ENCODE assay signal across 31 cellular contexts in genomic region chr20:49918446-49918845, GRCh38.
"Had no signal": no experiment of that assay in that cellular context is flagged by ENCODE, and none has a peak within 500 bp of the region (broad histone marks: within the 10 kb centered on the region; RNA-seq: fewer than 3 reads in every experiment).

No MANE protein-coding gene starts in this region.

- FAIRE-seq: astrocyte, bronchial epithelial cell had no signal

- H3K9me3 ChIP-seq: esophagus muscularis mucosa, gastroesophageal sphincter had no signal

- H3K4me3 Mint-ChIP-seq: activated CD8-positive, alpha-beta T cell treated with anti-CD3 and anti-CD28 coated beads for 36 hours; activated naive CD8-positive, alpha-beta T cell; activated T-cell treated with anti-CD3 and anti-CD28 coated beads, Interleukin-2, amount 50 U/mL, for 4 hours; activated T-helper 17 cell treated with anti-CD3 and anti-CD28 coated beads, Interleukin-2, amount 50 U/mL, for 72 hours; central memory CD8-positive, alpha-beta T cell; dendritic cell treated with granulocyte-macrophage colony-stimulating factor and Interleukin-4, amounts not matched to agents 40 ng/mL and 50 ng/mL, for 4 days; effector memory CD8-positive, alpha-beta T cell; T-helper 17 cell; T-helper 2 cell treated with Interferon-gamma antibody and Interleukin-4, amounts not matched to agents 5 μg/mL and 100 μg/mL, for 36 hours; WTC11 had no signal

- H3K4me3 ChIP-seq: coronary artery, dorsolateral prefrontal cortex, esophagus muscularis mucosa, gastroesophageal sphincter had no signal

- H3K9me3 Mint-ChIP-seq: activated CD8-positive, alpha-beta T cell treated with anti-CD3 and anti-CD28 coated beads for 36 hours; activated T-cell treated with anti-CD3 and anti-CD28 coated beads, Interleukin-2, amount 50 U/mL, for 4 hours; activated T-helper 17 cell treated with anti-CD3 and anti-CD28 coated beads, Interleukin-2, amount 50 U/mL, for 72 hours; central memory CD8-positive, alpha-beta T cell; dendritic cell treated with granulocyte-macrophage colony-stimulating factor and Interleukin-4, amounts not matched to agents 40 ng/mL and 50 ng/mL, for 4 days; effector memory CD8-positive, alpha-beta T cell; T-helper 2 cell treated with Interferon-gamma antibody and Interleukin-4, amounts not matched to agents 5 μg/mL and 100 μg/mL, for 36 hours had no signal

- H3K27me3 ChIP-seq: brain microvascular endothelial cell, dorsolateral prefrontal cortex, esophagus muscularis mucosa, gastroesophageal sphincter had no signal

- ATAC-seq: activated CD8-positive, alpha-beta T cell treated with anti-CD3 and anti-CD28 coated beads for 36 hours; activated T-cell treated with anti-CD3 and anti-CD28 coated beads, Interleukin-2, amount 50 U/mL, for 4 hours; activated T-helper 17 cell treated with anti-CD3 and anti-CD28 coated beads, Interleukin-2, amount 50 U/mL, for 72 hours; effector memory CD8-positive, alpha-beta T cell; gastroesophageal sphincter; T-helper 17 cell; WTC11 had no signal

- H3K36me3 ChIP-seq: brain microvascular endothelial cell, esophagus muscularis mucosa, gastroesophageal sphincter had no signal

- H3K27ac ChIP-seq: brain microvascular endothelial cell, coronary artery, esophagus muscularis mucosa, gastroesophageal sphincter had no signal

- H3K36me3 Mint-ChIP-seq: activated naive CD8-positive, alpha-beta T cell; WTC11 had no signal

- H3K27me3 Mint-ChIP-seq: activated CD8-positive, alpha-beta T cell treated with anti-CD3 and anti-CD28 coated beads for 36 hours; dendritic cell treated with granulocyte-macrophage colony-stimulating factor and Interleukin-4, amounts not matched to agents 40 ng/mL and 50 ng/mL, for 4 days; T-helper 17 cell had no signal

- H3K27ac Mint-ChIP-seq: activated CD8-positive, alpha-beta T cell treated with anti-CD3 and anti-CD28 coated beads for 36 hours; activated naive CD8-positive, alpha-beta T cell; activated T-helper 17 cell treated with anti-CD3 and anti-CD28 coated beads, Interleukin-2, amount 50 U/mL, for 72 hours; T-helper 17 cell; T-helper 2 cell treated with Interferon-gamma antibody and Interleukin-4, amounts not matched to agents 5 μg/mL and 100 μg/mL, for 36 hours; WTC11 had no signal

- DNase-seq: activated CD4-positive, alpha-beta T cell treated with anti-CD3 and anti-CD28 coated beads for 1 hour; activated CD4-positive, alpha-beta T cell treated with anti-CD3 and anti-CD28 coated beads for 48 hours; activated CD4-positive, alpha-beta T cell treated with anti-CD3 and anti-CD28 coated beads, Interleukin-2, amount 50 U/mL, for 1 hour; activated CD4-positive, alpha-beta T cell treated with anti-CD3 and anti-CD28 coated beads, Interleukin-2, amount 50 U/mL, for 48 hours; activated CD8-positive, alpha-beta memory T cell treated with anti-CD3 and anti-CD28 coated beads for 24 hours; activated CD8-positive, alpha-beta T cell treated with anti-CD3 and anti-CD28 coated beads for 36 hours; activated effector memory CD4-positive, alpha-beta T cell treated with Interleukin-2 at 50 U/mL for 16 hours; activated gamma-delta T cell treated with Interleukin-2 at 50 U/mL for 16 hours; activated naive CD4-positive, alpha-beta T cell treated with anti-CD3 and anti-CD28 coated beads, Interleukin-2, amount 50 U/mL, for 16 hours; activated naive CD4-positive, alpha-beta T cell treated with Interleukin-2 at 50 U/mL for 16 hours; activated T-cell treated with anti-CD3 and anti-CD28 coated beads, Interleukin-2, amount 50 U/mL, for 4 hours; amniotic stem cell; anterior cingulate cortex; brain microvascular endothelial cell; effector memory CD8-positive, alpha-beta T cell; erythroblast; foreskin melanocyte; T-helper 1 cell; T-helper 17 cell had no signal
